In genomic region chr17:74960739-74961342, GRCh38 we compare ENCODE assay signal across 9 cellular contexts. TPM values are rescaled to one million over a fixed set of nuclear protein-coding genes. Genes with fewer than 3 reads are reported as not detected.
A peak's percentile ranks its signal among the peaks of the same experiment; 100 is the strongest.
DNase-seq lines count a peak whose midpoint lies in the region; ATAC-seq and TF ChIP-seq lines count a peak whose summit lies in the region.
"Had no signal": no experiment of that assay in that cellular context is flagged by ENCODE, and none has a peak within 500 bp of the region (broad histone marks: within the 10 kb centered on the region; RNA-seq: fewer than 3 reads in every experiment).

No MANE protein-coding gene starts in this region.

- peaks cover 0 to 9% (median 0%) of the 10 kb centered on the region in 6 donors for H3K36me3 ChIP-seq in spleen

- H3K4me3 Mint-ChIP-seq in WTC11, result no peak overlapping the region

- no peak overlapping the region for H3K27ac Mint-ChIP-seq in WTC11

- peak; percentile 38 for ATAC-seq in WTC11
- ATAC-seq in HG02981 (IDR thresholded peaks at IDR 0.05; ENCODE audit: unreplicated experiment), result no peak
- no peak for ATAC-seq in GM21526 (IDR thresholded peaks at IDR 0.05; ENCODE audit: low FRiP score, unreplicated experiment)

- no peaks in the 10 kb centered on the region for H3K36me3 Mint-ChIP-seq in WTC11

- peaks cover 0 to 21% (median 0%) of the 10 kb centered on the region in 7 donors for H3K27me3 ChIP-seq in spleen (replicated peaks in 1 of 7)

- peak; percentile 25 for DNase-seq in EH (ENCODE audit: low read depth)
- DNase-seq in Kasumi-1 (lab: John Stamatoyannopoulos, UW), result peak; percentile 88 to 92
- peak; percentile 82 for DNase-seq in WTC11 (ENCODE audit: low spot score)
- peak; percentile 68 to 73 for DNase-seq in erythroblast (lab: John Stamatoyannopoulos, UW)
- DNase-seq in spleen, result no peak
- no peak for DNase-seq in NCI-H1930 (lab: John Stamatoyannopoulos, UW)

- peaks cover 0 to 25% (median 13%) of the 10 kb centered on the region in 6 donors for H3K4me1 ChIP-seq in spleen

- H3K9me3 Mint-ChIP-seq in WTC11, result no peaks in the 10 kb centered on the region

- TF ChIP-seq POLR2A in erythroblast (IDR thresholded peaks at IDR 0.05; ENCODE audit: low read length) (no peak), spleen (IDR thresholded peaks at IDR 0.05) (no peak)

- no peak overlapping the region for H3K27ac ChIP-seq in spleen
- H3K27ac ChIP-seq: PC-9 had no signal

- POLR2A ChIA-PET in WTC11 (lab: Charles Lee), result interaction anchor here (0.7 to 2.2 kb wide), 4 partner anchors 51 to 280 kb away, joined by 3 to 18 read pairs (median 6); partner anchors contain the start of genes FDXR and MRPL58

- peaks cover 0 to 4% (median 0%) of the 10 kb centered on the region in 8 donors for H3K9me3 ChIP-seq in spleen

- intact Hi-C loops in spleen (cut with DNase I; ENCODE audit: low total_unique reads), result loop anchor here (10.0 kb wide), 1 partner anchor 244 kb away; the partner anchor contains the start of gene NUP85

- peaks cover 8% of the 10 kb centered on the region for H3K4me1 Mint-ChIP-seq in WTC11

- CTCF ChIA-PET in WTC11 (lab: Charles Lee), result interaction anchor here (0.5 to 4.9 kb wide), 86 partner anchors 9 to 866 kb away, joined by 3 to 139 read pairs (median 6); partner anchors contain the start of genes ARMC7, ATP5PD, CDR2L and FADS6

- TF ChIP-seq CTCF in WTC11 (IDR thresholded peaks at IDR 0.05) (no peak), spleen (IDR thresholded peaks at IDR 0.05 in 8 of 11, conservative IDR thresholded peaks at IDR 0.05 in 3 of 11) (peak in 8 of 11 experiments; percentile 4 to 63 (median 28))

- 36 to 60% (median 48%) methylated on average over 16 to 17 of the region's 17 CpGs for WGBS in spleen, 5 donors

- no peak overlapping the region for H3K4me3 ChIP-seq in spleen
- H3K4me3 ChIP-seq: PC-9 had no signal

- H3K27me3 Mint-ChIP-seq in WTC11 (ENCODE audit: low read depth), result peaks cover 16% of the 10 kb centered on the region

TF ChIP-seq in WTC11, 78 proteins besides CTCF, POLR2A, EP300 and RAD21 (continues in another document):
- TF ChIP-seq FOXJ3 (CRISPR knock-in tag; IDR thresholded peaks at IDR 0.05; ENCODE audit: borderline replicate concordance) (no peak), NFE2L1 (CRISPR knock-in tag; IDR thresholded peaks at IDR 0.05) (peak; percentile 56; the same call in 1 of the 2 replicates), PREB (CRISPR knock-in tag; IDR thresholded peaks at IDR 0.05; ENCODE audit: borderline replicate concordance) (no peak), FOXP4 (CRISPR knock-in tag; IDR thresholded peaks at IDR 0.05) (no peak), TEAD1 (CRISPR knock-in tag; IDR thresholded peaks at IDR 0.05) (peak; percentile 27; the same call in 1 of the 2 replicates), HMGXB4 (CRISPR knock-in tag; IDR thresholded peaks at IDR 0.05) (0 out of 2 replicates have a peak, but pooled peaks have one; percentile 45), JUN (CRISPR knock-in tag; IDR thresholded peaks at IDR 0.05) (no peak), GTF2I (CRISPR knock-in tag; conservative IDR thresholded peaks at IDR 0.05) (no peak), IRF1 (CRISPR knock-in tag; IDR thresholded peaks at IDR 0.05) (no peak), ZNF416 (CRISPR knock-in tag; IDR thresholded peaks at IDR 0.05) (no peak), ZNF317 (CRISPR knock-in tag; IDR thresholded peaks at IDR 0.05; ENCODE audit: borderline replicate concordance, low read depth) (no peak), KAT7 (CRISPR knock-in tag; IDR thresholded peaks at IDR 0.05; ENCODE audit: borderline replicate concordance) (no peak), ZBTB43 (CRISPR knock-in tag; IDR thresholded peaks at IDR 0.05) (no peak), ZNF512 (CRISPR knock-in tag; IDR thresholded peaks at IDR 0.05; ENCODE audit: borderline replicate concordance) (no peak)

RNA-seq across cellular contexts. Expression of gene HID1, which starts 11.7 kb away (rescaled TPM):
- total RNA-seq in WTC11 (2021), result 16.7 to 19.4 TPM (median 19.3 TPM) in 3 replicates
- 10 to 100 TPM; 11.9 to 39.4 (median 26.5) TPM for total RNA-seq in spleen
- 10 to 100 TPM in 2 of 3 donors, 1 to 10 TPM in 1; 5.2 to 23.8 (median 17.2) TPM for polyA plus RNA-seq in spleen

RNA-seq across cellular contexts. Expression of gene OTOP3, which starts 25.1 kb away (rescaled TPM):
- total RNA-seq in WTC11 (2021) (not detected in 3 replicates), spleen (not detected)
- not detected for polyA plus RNA-seq in spleen
- total RNA-seq: PC-9 had no signal

RNA-seq across cellular contexts. Expression of gene CDR2L, which starts 26.6 kb away (rescaled TPM):
- total RNA-seq in WTC11 (2021) (28.6 to 31.3 TPM (median 31.0 TPM) in 3 replicates), spleen (1 to 10 TPM; 1.5 to 6.0 (median 3.0) TPM)
- polyA plus RNA-seq in spleen, result 1 to 10 TPM in 1 of 3 donors, under 1 TPM in 2; 0.48 to 1.5 (median 0.85) TPM

RNA-seq across cellular contexts. Expression of gene OTOP2, which starts 36.8 kb away (rescaled TPM):
- not detected in 3 replicates for total RNA-seq in WTC11 (2021)
- total RNA-seq in spleen, result not detected
- polyA plus RNA-seq in spleen, result not detected
- total RNA-seq: PC-9 had no signal

RNA-seq across cellular contexts. Expression of gene USH1G, which starts 37.8 kb away (rescaled TPM):
- total RNA-seq in WTC11 (2021), result 1.9 to 2.9 TPM (median 2.6 TPM) in 3 replicates
- not detected for total RNA-seq in spleen
- polyA plus RNA-seq in spleen, result not detected

Comparison
In these comparisons a context has a peak if more than half of its experiments do, and no peak if none do; other contexts are left out.
1. DNase-seq: peak in EH (single experiment), Kasumi-1 (2 of 2), WTC11 (single experiment) and erythroblast (2 of 2); none in spleen (single experiment) and NCI-H1930 (0 of 2).